7 cellular contexts compared by ENCODE assay signal in genomic region chr3:14452676-14453367, GRCh38. TPM values are rescaled to one million over a fixed set of nuclear protein-coding genes. Genes with fewer than 3 reads are reported as not detected.
A peak's percentile ranks its signal among the peaks of the same experiment; 100 is the strongest.
DNase-seq lines count a peak whose midpoint lies in the region; ATAC-seq and TF ChIP-seq lines count a peak whose summit lies in the region.

No MANE protein-coding gene starts in this region.

- no peaks in the 10 kb centered on the region for H3K9me3 ChIP-seq in stomach

- 10 to 29% (median 14%) methylated on average over 25 of the region's 25 CpGs for WGBS in stomach, 5 donors

- H3K4me1 ChIP-seq in stomach = peaks cover 41 to 67% (median 52%) of the 10 kb centered on the region in 4 donors

- TF ChIP-seq POLR2A in stomach (IDR thresholded peaks at IDR 0.05) = no peak

- intact Hi-C loops in stomach (cut with DNase I; ENCODE audit: low total_unique reads) = loop anchor here (10.0 kb wide), 1 partner anchor 48 kb away; the partner anchor contains the start of gene SLC6A6

- DNase-seq in NCI-H1417 (lab: John Stamatoyannopoulos, UW) (peak in 2 of 3 experiments; percentile 77 to 92), brain microvascular endothelial cell (peak; percentile 94), stomach (peak; percentile 94), activated T-cell treated with anti-CD3 and anti-CD28 coated beads for 4 hours (no peak), NCI-H187 treated with DMSO at 0.1 percent for 48 hours (lab: John Stamatoyannopoulos, UW) (no peak)

- H3K36me3 ChIP-seq in brain microvascular endothelial cell (replicated peaks) (peaks cover 20% of the 10 kb centered on the region), stomach (peaks cover 18 to 63% (median 37%) of the 10 kb centered on the region in 4 donors)

- H3K27ac ChIP-seq in brain microvascular endothelial cell (peak overlapping the region; percentile 88), layer of hippocampus (ENCODE audit: low read depth, low read length) (peak overlapping the region; percentile 69), stomach (peak overlapping the region; percentile 87 to 92 (median 90))

- in situ Hi-C loops in brain microvascular endothelial cell (cut with HindIII; ENCODE audit: low pct_ligation_motif_present, low sequenced_read_pairs) = loop anchor here (25.0 kb wide), 1 partner anchor 191 kb away; no protein-coding TSS in a partner anchor

- H3K4me3 ChIP-seq in brain microvascular endothelial cell (ENCODE audit: low read depth, low read length) (peak overlapping the region; percentile 17), stomach (no peak overlapping the region)

- no peaks in the 10 kb centered on the region for H3K27me3 ChIP-seq in brain microvascular endothelial cell (replicated peaks)
- no peaks in the 10 kb centered on the region for H3K27me3 ChIP-seq in layer of hippocampus (ENCODE audit: control insufficient read depth, insufficient read depth, low read length)
- no peaks in the 10 kb centered on the region for H3K27me3 ChIP-seq in stomach

- ATAC-seq in HG03045 (IDR thresholded peaks at IDR 0.05; ENCODE audit: unreplicated experiment) = no peak

- peak; percentile 34 for TF ChIP-seq CTCF in brain microvascular endothelial cell (IDR thresholded peaks at IDR 0.05; ENCODE audit: low read depth, low read length, missing control alignments)
- TF ChIP-seq CTCF in stomach (IDR thresholded peaks at IDR 0.05) = peak in 3 of 7 experiments; percentile 24 to 30 (median 27)

- TF ChIP-seq EP300 in stomach (IDR thresholded peaks at IDR 0.05) = no peak

RNA-seq across cellular contexts. Expression of gene SLC6A6, which starts 50.4 kb away (rescaled TPM):
- total RNA-seq in stomach = 10 to 100 TPM; 15.6 to 36.7 (median 28.0) TPM
- 1 to 10 TPM; 3.0 to 6.8 (median 4.9) TPM for polyA plus RNA-seq in stomach

Comparison
In these comparisons a context has a peak if more than half of its experiments do, and no peak if none do; other contexts are left out.
1. DNase-seq: peak in NCI-H1417 (2 of 3), brain microvascular endothelial cell (single experiment) and stomach (single experiment); none in activated T-cell treated with anti-CD3 and anti-CD28 coated beads for 4 hours (single experiment) and NCI-H187 treated with DMSO at 0.1 percent for 48 hours (single experiment).
2. Peak in every context shown above with its lines, with median percentiles within 50 percentile points of each other: H3K27ac ChIP-seq.